ENCODE assay signal across 8 cellular contexts in the genomic region with DNA sequence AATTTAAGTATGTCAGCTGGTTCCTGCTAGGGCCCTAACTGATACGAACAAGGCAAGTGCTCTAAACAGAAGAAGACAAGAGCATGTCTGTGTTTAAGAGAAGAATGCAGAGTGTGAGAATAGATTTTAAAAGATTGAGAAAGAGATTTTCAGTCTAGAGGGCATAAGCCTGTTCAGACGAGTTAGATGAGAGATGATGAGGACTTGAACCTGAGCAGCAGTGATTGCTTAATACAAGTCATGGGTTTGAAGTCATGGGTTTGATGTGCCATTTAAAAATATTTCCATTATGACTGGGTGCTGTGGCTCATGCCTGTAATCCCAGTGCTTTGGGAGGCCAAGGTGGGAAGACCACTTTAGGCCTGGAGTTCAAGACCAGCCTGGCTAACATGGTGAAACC.
"Had no signal": no experiment of that assay in that cellular context is flagged by ENCODE, and none has a peak within 500 bp of the region (broad histone marks: within the 10 kb centered on the region; RNA-seq: fewer than 3 reads in every experiment).

No MANE protein-coding gene starts in this region.

- H3K27ac ChIP-seq: HL-60 had no signal

- ATAC-seq: GM23338, HepG2, K562 had no signal

- FAIRE-seq: H1, H54, HepG2, K562 had no signal

- H3K27ac Mint-ChIP-seq: GM23338, H9 had no signal

- H2AFZ ChIP-seq: GM23338 had no signal

- H3K4me2 ChIP-seq: GM23338 had no signal

- H3K4me3 Mint-ChIP-seq: GM23338, H9 had no signal

- DNase-seq: H9, HCEC 1CT had no signal

- H3K4me3 ChIP-seq: GM23338, K562 had no signal
